Comparison of ENCODE assay signal across 33 cellular contexts in genomic region chr5:86374611-86375010, GRCh38.
"Had no signal": no experiment of that assay in that cellular context is flagged by ENCODE, and none has a peak within 500 bp of the region (broad histone marks: within the 10 kb centered on the region; RNA-seq: fewer than 3 reads in every experiment).

No MANE protein-coding gene starts in this region.

- H3K4me3 ChIP-seq: Peyer's patch, SJSA1 had no signal

- H3K4me3 Mint-ChIP-seq: activated CD4-positive, alpha-beta T cell treated with anti-CD3 and anti-CD28 coated beads for 36 hours; activated CD4-positive, alpha-beta T cell treated with anti-CD3 and anti-CD28 coated beads, Interleukin-2, amount 10 ng/mL, durations not matched to agents 7 days and 5 days; activated CD8-positive, alpha-beta T cell treated with anti-CD3 and anti-CD28 coated beads, Interleukin-2, amount 10 ng/mL, durations not matched to agents 7 days and 5 days; activated naive CD4-positive, alpha-beta T cell treated with anti-CD3 and anti-CD28 coated beads for 36 hours; activated naive CD8-positive, alpha-beta T cell; activated naive CD8-positive, alpha-beta T cell treated with anti-CD3 and anti-CD28 coated beads, Interleukin-2, amount 50 U/mL, for 24 hours; activated T-cell treated with anti-CD3 and anti-CD28 coated beads, Interleukin-2, amount 50 U/mL, for 24 hours; brain; T-helper 1 cell treated with Interleukin-12 subunit alpha and Interleukin-12 subunit beta and Interleukin-4 antibody, amounts not matched to agents 30 μg/mL and 1 μg/mL, for 36 hours; T-helper 2 cell treated with Interferon-gamma antibody and Interleukin-4, amounts not matched to agents 5 μg/mL and 100 μg/mL, for 36 hours; WTC11 had no signal

- H3K36me3 ChIP-seq: Peyer's patch, SJSA1 had no signal

- H3K4me1 ChIP-seq: Peyer's patch, SJSA1 had no signal

- H3K9me3 ChIP-seq: SJSA1, SK-N-SH had no signal

- H3K9ac ChIP-seq: SK-N-SH had no signal

- H3K9me2 ChIP-seq: SK-N-SH had no signal

- H3K27me3 ChIP-seq: Peyer's patch, SJSA1 had no signal

- ATAC-seq: activated CD4-positive, alpha-beta T cell treated with anti-CD3 and anti-CD28 coated beads for 36 hours; activated CD4-positive, CD25-positive, alpha-beta regulatory T cell treated with anti-CD3 and anti-CD28 coated beads, Interleukin-2, amount 50 U/mL, for 24 hours; activated CD8-positive, alpha-beta T cell treated with anti-CD3 and anti-CD28 coated beads, Interleukin-2, amount 10 ng/mL, durations not matched to agents 7 days and 5 days; activated naive CD8-positive, alpha-beta T cell treated with anti-CD3 and anti-CD28 coated beads, Interleukin-2, amount 50 U/mL, for 24 hours; PC-3; WTC11 had no signal

- H3K36me3 Mint-ChIP-seq: activated naive CD8-positive, alpha-beta T cell; brain had no signal

- H3K9me3 Mint-ChIP-seq: activated CD4-positive, alpha-beta T cell treated with anti-CD3 and anti-CD28 coated beads, Interleukin-2, amount 10 ng/mL, durations not matched to agents 7 days and 5 days; T-helper 1 cell treated with Interleukin-12 subunit alpha and Interleukin-12 subunit beta and Interleukin-4 antibody, amounts not matched to agents 30 μg/mL and 1 μg/mL, for 36 hours; T-helper 2 cell treated with Interferon-gamma antibody and Interleukin-4, amounts not matched to agents 5 μg/mL and 100 μg/mL, for 36 hours had no signal

- DNase-seq: activated CD4-positive, alpha-beta T cell treated with anti-CD3 and anti-CD28 coated beads for 36 hours; activated CD4-positive, alpha-beta T cell treated with anti-CD3 and anti-CD28 coated beads, Interleukin-2, amount 10 ng/mL, durations not matched to agents 7 days and 5 days; activated CD4-positive, alpha-beta T cell treated with anti-CD3 and anti-CD28 coated beads, Interleukin-2, amount 50 U/mL, for 48 hours; activated CD8-positive, alpha-beta T cell treated with anti-CD3 and anti-CD28 coated beads, Interleukin-2, amount 10 ng/mL, durations not matched to agents 7 days and 5 days; activated gamma-delta T cell treated with Interleukin-2 at 50 U/mL for 16 hours; activated naive CD4-positive, alpha-beta T cell treated with anti-CD3 and anti-CD28 coated beads for 36 hours; activated naive CD8-positive, alpha-beta T cell treated with anti-CD3 and anti-CD28 coated beads, Interleukin-2, amount 50 U/mL, for 24 hours; activated T-cell treated with anti-CD3 and anti-CD28 coated beads, Interleukin-2, amount 50 U/mL, for 24 hours; anterior cingulate cortex; caudate nucleus; cerebellar nuclear complex; MM.1S; MV-4-11; NCI-H1092; NCI-H1436 treated with DMSO at 0.1 percent for 48 hours; NCI-H1694 treated with DMSO at 0.1 percent for 48 hours; NCI-H2029; NCI-H226; NCI-H446 treated with DMSO at 0.1 percent for 48 hours; NCI-H526; NK-92 treated with Interleukin-12 subunit alpha and Interleukin-12 subunit beta, amount 100 ng/mL, for 24 hours; PC-3; Peyer's patch; RPMI8226; SHP77 treated with DMSO at 0.1 percent for 48 hours; SK-N-SH had no signal

- H3K27ac Mint-ChIP-seq: activated CD4-positive, alpha-beta T cell treated with anti-CD3 and anti-CD28 coated beads for 36 hours; activated CD4-positive, alpha-beta T cell treated with anti-CD3 and anti-CD28 coated beads, Interleukin-2, amount 10 ng/mL, durations not matched to agents 7 days and 5 days; activated CD8-positive, alpha-beta T cell treated with anti-CD3 and anti-CD28 coated beads, Interleukin-2, amount 10 ng/mL, durations not matched to agents 7 days and 5 days; activated naive CD4-positive, alpha-beta T cell treated with anti-CD3 and anti-CD28 coated beads for 36 hours; activated naive CD8-positive, alpha-beta T cell; activated naive CD8-positive, alpha-beta T cell treated with anti-CD3 and anti-CD28 coated beads, Interleukin-2, amount 50 U/mL, for 24 hours; activated T-cell treated with anti-CD3 and anti-CD28 coated beads, Interleukin-2, amount 50 U/mL, for 24 hours; brain; T-helper 1 cell treated with Interleukin-12 subunit alpha and Interleukin-12 subunit beta and Interleukin-4 antibody, amounts not matched to agents 30 μg/mL and 1 μg/mL, for 36 hours; T-helper 2 cell treated with Interferon-gamma antibody and Interleukin-4, amounts not matched to agents 5 μg/mL and 100 μg/mL, for 36 hours; WTC11 had no signal

- H3K27ac ChIP-seq: Peyer's patch, SJSA1 had no signal

- H3K4me2 ChIP-seq: SK-N-SH had no signal

- H3K4me1 Mint-ChIP-seq: activated CD4-positive, alpha-beta T cell treated with anti-CD3 and anti-CD28 coated beads for 36 hours; activated CD4-positive, alpha-beta T cell treated with anti-CD3 and anti-CD28 coated beads, Interleukin-2, amount 10 ng/mL, durations not matched to agents 7 days and 5 days; activated naive CD8-positive, alpha-beta T cell treated with anti-CD3 and anti-CD28 coated beads, Interleukin-2, amount 50 U/mL, for 24 hours had no signal

- H3K27me3 Mint-ChIP-seq: activated CD4-positive, alpha-beta T cell treated with anti-CD3 and anti-CD28 coated beads for 36 hours; activated CD4-positive, alpha-beta T cell treated with anti-CD3 and anti-CD28 coated beads, Interleukin-2, amount 10 ng/mL, durations not matched to agents 7 days and 5 days; activated naive CD8-positive, alpha-beta T cell; activated naive CD8-positive, alpha-beta T cell treated with anti-CD3 and anti-CD28 coated beads, Interleukin-2, amount 50 U/mL, for 24 hours; activated T-cell treated with anti-CD3 and anti-CD28 coated beads, Interleukin-2, amount 50 U/mL, for 24 hours; brain had no signal
